In the genomic region with DNA sequence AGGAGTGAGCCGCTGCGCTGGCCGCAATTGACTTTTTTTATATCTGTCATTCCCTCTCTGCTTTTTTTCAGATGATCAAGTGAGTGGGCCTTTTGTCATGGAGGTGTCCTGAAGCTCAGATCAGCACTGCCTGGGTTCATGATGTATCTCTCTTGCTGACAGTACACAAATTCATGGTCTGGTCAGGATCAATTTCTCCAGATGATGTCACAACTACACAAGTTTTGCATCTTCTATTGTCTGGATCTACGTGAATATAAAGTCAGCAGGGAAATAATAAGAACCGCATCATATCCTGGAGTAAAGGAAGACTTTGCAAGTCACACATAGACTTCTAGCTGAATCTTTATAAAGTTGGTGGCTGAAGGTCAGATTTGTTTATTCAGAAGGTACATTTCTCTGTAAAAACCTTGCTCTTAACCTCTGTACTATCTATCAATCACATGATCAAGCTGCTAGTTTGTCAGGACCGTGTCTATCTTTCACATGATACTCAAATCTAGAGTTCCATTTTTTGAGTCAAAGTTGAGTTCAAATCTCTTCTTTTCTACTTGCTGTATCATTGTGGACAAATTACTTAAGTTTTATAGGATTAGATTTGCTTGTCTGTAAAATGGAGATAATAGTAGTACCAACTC, we compare ENCODE assay signal across 33 cellular contexts. TPM values are rescaled to one million over a fixed set of nuclear protein-coding genes. Genes with fewer than 3 reads are reported as not detected.
DNase-seq lines count a peak whose midpoint lies in the region; ATAC-seq, FAIRE-seq and TF ChIP-seq lines count a peak whose summit lies in the region.
"Had no signal": no experiment of that assay in that cellular context is flagged by ENCODE, and none has a peak within 500 bp of the region (broad histone marks: within the 10 kb centered on the region; RNA-seq: fewer than 3 reads in every experiment).

No MANE protein-coding gene starts in this region.

- TF ChIP-seq POLR2A in K562 (conservative IDR thresholded peaks at IDR 0.05): no peak

- ATAC-seq in K562 (no peak), WTC11 (no peak)
- ATAC-seq: effector memory CD8-positive, alpha-beta T cell; natural killer cell; stimulated activated naive CD8-positive, alpha-beta T cell treated with anti-CD3 and anti-CD28 coated beads, Interleukin-15, Interleukin-2, amounts not matched to agents 100 U/mL and 50 U/mL, for 24 hours; T-helper 17 cell had no signal

- H3K27me3 ChIP-seq in KMS-11 (ENCODE audit: insufficient read depth, low read depth): no peaks in the 10 kb centered on the region
- H3K27me3 ChIP-seq in K562 (ENCODE audit: control insufficient read depth in 2 of 2, insufficient read depth in 2 of 2, low read length in 2 of 2): no peaks in the 10 kb centered on the region
- H3K27me3 ChIP-seq in ascending aorta: no peaks in the 10 kb centered on the region

- H3K36me3 Mint-ChIP-seq in activated CD4-positive, alpha-beta T cell treated with anti-CD3 and anti-CD28 coated beads, Interleukin-2, amount 10 ng/mL, durations not matched to agents 24 days and 14 days (ENCODE audit: low read depth): no peaks in the 10 kb centered on the region
- H3K36me3 Mint-ChIP-seq in nephron (ENCODE audit: low read depth) (peaks cover 9% of the 10 kb centered on the region), WTC11 (no peaks in the 10 kb centered on the region)
- H3K36me3 Mint-ChIP-seq: CD4-positive, alpha-beta memory T cell; natural killer cell had no signal

- H3K4me3 Mint-ChIP-seq in activated CD4-positive, alpha-beta T cell treated with anti-CD3 and anti-CD28 coated beads, Interleukin-2, amount 10 ng/mL, durations not matched to agents 24 days and 14 days: no peak overlapping the region
- H3K4me3 Mint-ChIP-seq in nephron (no peak overlapping the region), WTC11 (no peak overlapping the region)
- H3K4me3 Mint-ChIP-seq: CD4-positive, alpha-beta memory T cell; effector memory CD8-positive, alpha-beta T cell; natural killer cell; T-helper 17 cell had no signal

- in situ Hi-C loops in K562 (cut with MboI): no loop called here

- H2AFZ ChIP-seq in KMS-11 (ENCODE audit: low read depth) (no peak overlapping the region), K562 (ENCODE audit: low read depth, low read length) (no peak overlapping the region)

- no peak overlapping the region for H3K9ac ChIP-seq in KMS-11
- H3K9ac ChIP-seq in K562 (ENCODE audit: insufficient read depth in 1 of 2, low read depth in 2 of 2, low read length in 2 of 2): no peak overlapping the region

- no peak for TF ChIP-seq EP300 in K562 (IDR thresholded peaks at IDR 0.05; ENCODE audit: low read length)

- H3K9me1 ChIP-seq in K562 (ENCODE audit: control insufficient read depth, insufficient read depth, low read length): no peaks in the 10 kb centered on the region

- CTCF ChIA-PET in K562 (lab: Yijun Ruan, JAX; ENCODE audit: low intra/inter-chr PET ratio): no interaction called here
- CTCF ChIA-PET in WTC11 (lab: Charles Lee): interaction anchor here (0.7 kb wide), 1 partner anchor 89 kb away, joined by 3 read pairs; no protein-coding TSS in a partner anchor

- H3K36me3 ChIP-seq in KMS-11 (ENCODE audit: insufficient read depth) (no peaks in the 10 kb centered on the region), K562 (ENCODE audit: control insufficient read depth, insufficient read depth, low read length) (no peaks in the 10 kb centered on the region), ascending aorta (no peaks in the 10 kb centered on the region)
- H3K36me3 ChIP-seq: thoracic aorta had no signal

- H3K79me2 ChIP-seq in KMS-11 (ENCODE audit: insufficient read depth, low read depth) (no peaks in the 10 kb centered on the region), K562 (ENCODE audit: control insufficient read depth, insufficient read depth, low read length) (no peaks in the 10 kb centered on the region)

- H3K4me2 ChIP-seq in KMS-11: peak overlapping the region; percentile 83
- H3K4me2 ChIP-seq in K562 (ENCODE audit: insufficient read depth, low read length): no peak overlapping the region

- no peak for FAIRE-seq in K562 (lab: Jason Lieb, UNC)
- FAIRE-seq: keratinocyte, TTC549, urothelium cell line had no signal

- peaks cover 2% of the 10 kb centered on the region for H3K27me3 Mint-ChIP-seq in activated CD4-positive, alpha-beta T cell treated with anti-CD3 and anti-CD28 coated beads, Interleukin-2, amount 10 ng/mL, durations not matched to agents 24 days and 14 days
- H3K27me3 Mint-ChIP-seq in nephron (ENCODE audit: low read depth) (no peaks in the 10 kb centered on the region), WTC11 (ENCODE audit: low read depth) (no peaks in the 10 kb centered on the region)
- H3K27me3 Mint-ChIP-seq: CD4-positive, alpha-beta memory T cell; effector memory CD8-positive, alpha-beta T cell; T-helper 17 cell had no signal

- H3K4me1 Mint-ChIP-seq in activated CD4-positive, alpha-beta T cell treated with anti-CD3 and anti-CD28 coated beads, Interleukin-2, amount 10 ng/mL, durations not matched to agents 24 days and 14 days: peaks cover 10% of the 10 kb centered on the region
- H3K4me1 Mint-ChIP-seq in nephron (peaks cover 60% of the 10 kb centered on the region), WTC11 (peaks cover 9% of the 10 kb centered on the region)

- H3K9me3 ChIP-seq in K562 (replicated peaks; ENCODE audit: control insufficient read depth, insufficient read depth, low read depth, low read length) (no peaks in the 10 kb centered on the region), ascending aorta (no peaks in the 10 kb centered on the region)
- H3K9me3 ChIP-seq: thoracic aorta had no signal

- 0% methylated on average over 4 of the region's 6 CpGs for WGBS in K562 (ENCODE audit: insufficient coverage, low coverage, missing lambda C conversion rate)

- no peak overlapping the region for H3K4me3 ChIP-seq in KMS-11 (IDR thresholded peaks at IDR 0.05; ENCODE audit: insufficient read depth, low read depth, low read length)
- no peak overlapping the region for H3K4me3 ChIP-seq in K562
- H3K4me3 ChIP-seq in ascending aorta: no peak overlapping the region
- H3K4me3 ChIP-seq: coronary artery, lung, skin epidermis, thoracic aorta had no signal

- POLR2A ChIA-PET in K562 (lab: Yijun Ruan, JAX): no interaction called here
- POLR2A ChIA-PET in WTC11 (lab: Charles Lee): no interaction called here

- intact Hi-C loops in activated CD4-positive, alpha-beta T cell treated with anti-CD3 and anti-CD28 coated beads, Interleukin-2, amount 10 ng/mL, durations not matched to agents 24 days and 14 days (cut with micrococcal nuclease): no loop called here
- intact Hi-C loops in K562 (cut with micrococcal nuclease): no loop called here
- intact Hi-C loops in ascending aorta (cut with DNase I): no loop called here

- H3K9me3 Mint-ChIP-seq in activated CD4-positive, alpha-beta T cell treated with anti-CD3 and anti-CD28 coated beads, Interleukin-2, amount 10 ng/mL, durations not matched to agents 24 days and 14 days: no peaks in the 10 kb centered on the region
- H3K9me3 Mint-ChIP-seq in nephron: peaks cover 12% of the 10 kb centered on the region
- no peaks in the 10 kb centered on the region for H3K9me3 Mint-ChIP-seq in WTC11
- H3K9me3 Mint-ChIP-seq: effector memory CD8-positive, alpha-beta T cell; natural killer cell had no signal

- H3K4me1 ChIP-seq in KMS-11 (ENCODE audit: low read depth, poor library complexity, severe bottlenecking) (peaks cover 94% of the 10 kb centered on the region), K562 (replicated peaks in 1 of 2; ENCODE audit: control insufficient read depth in 2 of 2, insufficient read depth in 2 of 2, low read length in 2 of 2) (no peaks in the 10 kb centered on the region), ascending aorta (peaks cover 3 to 17% of the 10 kb centered on the region in 2 donors)

- no peaks in the 10 kb centered on the region for H4K20me1 ChIP-seq in KMS-11 (ENCODE audit: insufficient read depth)
- no peaks in the 10 kb centered on the region for H4K20me1 ChIP-seq in K562 (replicated peaks; ENCODE audit: control insufficient read depth, insufficient read depth, low read length)

- no peak for TF ChIP-seq RAD21 in K562 (CRISPR knock-in tag; conservative IDR thresholded peaks at IDR 0.05 in 1 of 2, IDR thresholded peaks at IDR 0.05 in 1 of 2)

- BruUV-seq in K562 (replicated peaks; lab: Mats Ljungman, UMichigan): no TSS peak

- TF ChIP-seq CTCF in KMS-11 (conservative IDR thresholded peaks at IDR 0.05; ENCODE audit: low read depth, low read length) (no peak), K562 (IDR thresholded peaks at IDR 0.05 in 2 of 3, conservative IDR thresholded peaks at IDR 0.05 in 1 of 3; ENCODE audit: insufficient read depth in 2 of 3, low read depth in 1 of 3, low read length in 3 of 3) (no peak), nephron (IDR thresholded peaks at IDR 0.05; ENCODE audit: unreplicated experiment in 3 of 3) (no peak), WTC11 (IDR thresholded peaks at IDR 0.05) (no peak), ascending aorta (IDR thresholded peaks at IDR 0.05) (no peak)

- H3K27ac ChIP-seq in KMS-11 (peak overlapping the region; percentile 39; the same call in 1 of the 2 replicates), K562 (ENCODE audit: extremely low read depth, low read depth, low read length) (no peak overlapping the region), ascending aorta (no peak overlapping the region)
- H3K27ac ChIP-seq: coronary artery, thoracic aorta had no signal

- no peak for DNase-seq in activated CD4-positive, alpha-beta T cell treated with anti-CD3 and anti-CD28 coated beads, Interleukin-2, amount 10 ng/mL, durations not matched to agents 24 days and 14 days
- DNase-seq in activated CD4-positive, alpha-beta T cell treated with anti-CD3 and anti-CD28 coated beads for 48 hours: no peak
- DNase-seq in K562 (ENCODE audit: extremely low read depth in 1 of 4, low spot score in 3 of 4) (no peak), WTC11 (ENCODE audit: low spot score) (no peak), middle frontal gyrus (ENCODE audit: extremely low spot score, low spot score) (no peak), ascending aorta (ENCODE audit: low spot score in 2 of 2) (no peak)
- DNase-seq: 8988T; activated gamma-delta T cell; caudate nucleus; CD4-positive, alpha-beta memory T cell; effector memory CD8-positive, alpha-beta T cell; erythroblast; GOT3; head of caudate nucleus; natural killer cell; NCI-H1105; NCI-H187 treated with DMSO at 0.1 percent for 48 hours; NCI-H524 treated with DMSO at 0.1 percent for 48 hours; Right ventricle myocardium superior; stimulated activated naive CD8-positive, alpha-beta T cell treated with anti-CD3 and anti-CD28 coated beads, Interleukin-15, Interleukin-2, amounts not matched to agents 100 U/mL and 50 U/mL, for 24 hours; T-helper 17 cell had no signal

- H3K27ac Mint-ChIP-seq in activated CD4-positive, alpha-beta T cell treated with anti-CD3 and anti-CD28 coated beads, Interleukin-2, amount 10 ng/mL, durations not matched to agents 24 days and 14 days: peak overlapping the region; percentile 34
- H3K27ac Mint-ChIP-seq in nephron: peak overlapping the region; percentile 37 to 93 (median 52)
- H3K27ac Mint-ChIP-seq in WTC11: no peak overlapping the region
- H3K27ac Mint-ChIP-seq: CD4-positive, alpha-beta memory T cell; effector memory CD8-positive, alpha-beta T cell; natural killer cell; T-helper 17 cell had no signal

RNA-seq across cellular contexts. Expression of a gene that starts 13.1 kb away (rescaled TPM):
- total RNA-seq in activated CD4-positive, alpha-beta T cell treated with anti-CD3 and anti-CD28 coated beads, Interleukin-2, amount 10 ng/mL, durations not matched to agents 24 days and 14 days: 130 and 132 TPM in 2 replicates
- total RNA-seq in K562 (2011; cell fraction: chromatin; rRNA removed; ENCODE audit: low replicate concordance): not detected in 2 replicates
- not detected in 2 replicates for total RNA-seq in K562 (2011; cell fraction: nucleolus; rRNA removed)
- total RNA-seq in K562 (2011; cell fraction: nucleoplasm; rRNA removed): not detected in 2 replicates
- total RNA-seq in K562 (2014; rRNA removed) (not detected in 2 replicates), K562 (2014; rRNA removed; fragmentation: Illumina TruSeq; extraction: Trizol) (not detected in 2 replicates), K562 (2015; rRNA removed; fragmentation: Illumina TruSeq; extraction: Trizol) (not detected in 2 replicates), K562 (2021) (0.11 TPM in 2 replicates), WTC11 (2021) (0.11 to 0.50 TPM (median 0.16 TPM) in 3 replicates), ascending aorta (4.0 TPM)
- polyA plus RNA-seq in K562 (2011; rRNA removed) (not detected in 2 replicates), K562 (2014; fragmentation: Illumina TruSeq; extraction: Trizol) (not detected in 2 replicates), K562 (2014; fragmentation: Nextera tagmentation; extraction: Ambion mirVana) (under 1 TPM in 1 of 2 experiments, not detected in 1; 0.01 TPM), K562 (2014; rRNA removed) (not detected in 2 replicates)
- polyA plus RNA-seq in K562 (2011; cell fraction: cytosol; rRNA removed): not detected in 2 replicates
- not detected in 2 replicates for polyA plus RNA-seq in K562 (2011; cell fraction: nucleus; rRNA removed)
- polyA plus RNA-seq in K562 (2012): not detected in 2 replicates
- polyA minus RNA-seq in K562 (2011; rRNA and poly(A)+ RNA removed): not detected in 2 replicates
- not detected in 2 replicates for polyA minus RNA-seq in K562 (2011; cell fraction: cytosol; rRNA and poly(A)+ RNA removed)
- polyA minus RNA-seq in K562 (2011; cell fraction: nucleus; rRNA and poly(A)+ RNA removed): not detected in 2 replicates
- total RNA-seq: fibroblast of villous mesenchyme, M059J, osteoblast had no signal

Comparison
In these comparisons a context has a peak if more than half of its experiments do, and no peak if none do; other contexts are left out.
1. RNA of a gene that starts 13.1 kb away (total RNA-seq): 130 to 132 TPM in activated CD4-positive, alpha-beta T cell treated with anti-CD3 and anti-CD28 coated beads, Interleukin-2, amount 10 ng/mL, durations not matched to agents 24 days and 14 days; 4.0 TPM in ascending aorta (single experiment), 0.11 to 0.50 TPM in WTC11 and 0.11 TPM in K562; every median in the first group is over 10 times any median in the second.